In the genomic region with DNA sequence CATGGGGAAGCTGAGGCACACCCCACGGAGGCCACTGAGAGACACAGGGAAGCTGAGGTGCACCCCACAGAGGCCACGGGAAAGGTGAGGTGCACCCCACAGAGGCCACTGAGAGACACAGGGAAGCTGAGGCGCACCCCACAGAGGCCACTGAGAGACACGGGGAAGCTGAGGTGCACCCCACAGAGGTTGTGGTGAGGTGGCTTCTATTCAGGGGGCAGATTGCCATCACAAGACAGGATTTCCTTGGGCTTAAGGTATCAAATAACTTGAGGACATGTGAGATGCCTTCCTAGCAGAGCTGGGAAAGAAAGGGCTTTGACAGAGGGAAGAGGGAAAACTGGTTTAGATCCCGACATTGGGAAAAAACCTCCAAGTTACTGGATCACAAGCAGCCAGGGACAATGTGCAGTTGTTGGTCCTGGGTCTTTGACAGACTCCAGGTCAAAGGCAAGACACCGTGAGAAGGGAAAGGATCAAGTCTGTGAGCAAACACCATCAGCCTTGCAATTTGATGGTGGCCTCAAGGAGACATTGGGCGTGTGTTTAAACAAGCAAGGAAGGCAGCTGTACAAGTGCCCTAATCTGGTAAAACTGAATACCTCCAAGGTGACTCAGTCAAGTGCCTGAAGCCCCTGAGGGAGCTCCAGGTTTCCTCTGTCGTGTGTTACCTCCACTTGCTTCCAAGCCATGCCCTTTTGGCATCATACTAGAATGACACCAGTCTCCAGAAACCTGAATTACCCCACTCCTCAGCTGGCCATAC, we compare ENCODE assay signal across 11 cellular contexts.
DNase-seq lines count a peak whose midpoint lies in the region; ATAC-seq and TF ChIP-seq lines count a peak whose summit lies in the region.
"Had no signal": no experiment of that assay in that cellular context is flagged by ENCODE, and none has a peak within 500 bp of the region (broad histone marks: within the 10 kb centered on the region; RNA-seq: fewer than 3 reads in every experiment).

No MANE protein-coding gene starts in this region.

- POLR2A ChIA-PET in HCT116 (lab: Charles Lee): no interaction called here

- H3K9me2 ChIP-seq in HCT116 (ENCODE audit: insufficient read depth): no peaks in the 10 kb centered on the region

- no peaks in the 10 kb centered on the region for H3K27me3 Mint-ChIP-seq in effector memory CD8-positive, alpha-beta T cell
- H3K27me3 Mint-ChIP-seq: naive B cell had no signal

- RAD21 ChIA-PET in HCT116 (lab: Charles Lee; ENCODE audit: low non-redundant PET in 1 of 2, low total read pairs in 2 of 2, uncharacterized antibody in 2 of 2, unreplicated experiment in 2 of 2): no interaction called here

- no peaks in the 10 kb centered on the region for H3K4me1 Mint-ChIP-seq in effector memory CD8-positive, alpha-beta T cell (ENCODE audit: low read depth in 2 of 2)

- TF ChIP-seq RAD21 in HCT116 (IDR thresholded peaks at IDR 0.05; ENCODE audit: low read depth): no peak

- no peak for TF ChIP-seq CTCF in HCT116 (IDR thresholded peaks at IDR 0.05 in 2 of 3, conservative IDR thresholded peaks at IDR 0.05 in 1 of 3; ENCODE audit: borderline replicate concordance in 1 of 3, insufficient read depth in 1 of 3, low read depth in 2 of 3, low read length in 2 of 3)

- H3K4me3 ChIP-seq in HCT116 (replicated peaks in 1 of 2; ENCODE audit: low read depth in 1 of 2, low read length in 2 of 2) (no peak overlapping the region), right cardiac atrium (ENCODE audit: low read length) (no peak overlapping the region), subcutaneous abdominal adipose tissue (ENCODE audit: low read depth in 1 of 5, low read length in 5 of 5) (no peak overlapping the region)

- no peaks in the 10 kb centered on the region for H3K36me3 ChIP-seq in HCT116 (ENCODE audit: control insufficient read depth in 1 of 2, insufficient read depth in 2 of 2, low read length in 2 of 2)
- peaks cover 0 to 13% (median 6%) of the 10 kb centered on the region in 5 donors for H3K36me3 ChIP-seq in subcutaneous abdominal adipose tissue (ENCODE audit: control insufficient read depth in 5 of 5, insufficient read depth in 5 of 5, low read length in 5 of 5)

- H3K9ac ChIP-seq in HCT116 (ENCODE audit: low read length) (no peak overlapping the region), subcutaneous abdominal adipose tissue (ENCODE audit: low read length in 5 of 5) (no peak overlapping the region)

- intact Hi-C loops in HCT116 (cut with micrococcal nuclease) (no loop called here), right cardiac atrium (cut with DNase I) (no loop called here)

- H3K79me2 ChIP-seq in HCT116 (ENCODE audit: insufficient read depth, low read length): no peaks in the 10 kb centered on the region

- no peaks in the 10 kb centered on the region for H3K9me3 ChIP-seq in HCT116 (ENCODE audit: control insufficient read depth in 1 of 2, insufficient read depth in 1 of 2, low read depth in 1 of 2, low read length in 2 of 2)
- H3K9me3 ChIP-seq in right cardiac atrium (ENCODE audit: control insufficient read depth, low read length): no peaks in the 10 kb centered on the region
- no peaks in the 10 kb centered on the region for H3K9me3 ChIP-seq in subcutaneous abdominal adipose tissue (ENCODE audit: control insufficient read depth in 5 of 5, low read length in 5 of 5)

- no peak overlapping the region for H3K4me3 Mint-ChIP-seq in effector memory CD8-positive, alpha-beta T cell

- ATAC-seq in HCT116 (peak; percentile 72), right cardiac atrium (no peak), GM21526 (IDR thresholded peaks at IDR 0.05; ENCODE audit: low FRiP score, unreplicated experiment) (no peak), GM21447 (IDR thresholded peaks at IDR 0.05; ENCODE audit: unreplicated experiment) (no peak), HG03135 (IDR thresholded peaks at IDR 0.05; ENCODE audit: unreplicated experiment) (no peak)
- ATAC-seq in effector memory CD8-positive, alpha-beta T cell (replicated peaks): no peak

- no peak overlapping the region for H2AFZ ChIP-seq in HCT116 (ENCODE audit: low read depth, low read length, poor library complexity, severe bottlenecking)

- H3K27me3 ChIP-seq in HCT116 (ENCODE audit: insufficient read depth, low read length) (no peaks in the 10 kb centered on the region), right cardiac atrium (ENCODE audit: control insufficient read depth, insufficient read depth) (no peaks in the 10 kb centered on the region), subcutaneous abdominal adipose tissue (ENCODE audit: control insufficient read depth in 5 of 5, insufficient read depth in 4 of 5, low read length in 5 of 5) (no peaks in the 10 kb centered on the region)

- no peaks in the 10 kb centered on the region for H4K20me1 ChIP-seq in HCT116 (ENCODE audit: insufficient read depth)

- no peaks in the 10 kb centered on the region for H3K9me3 Mint-ChIP-seq in effector memory CD8-positive, alpha-beta T cell
- H3K9me3 Mint-ChIP-seq: naive B cell had no signal

- H3K36me3 Mint-ChIP-seq in effector memory CD8-positive, alpha-beta T cell (ENCODE audit: insufficient read depth): no peaks in the 10 kb centered on the region

- peaks cover 11 to 26% of the 10 kb centered on the region in 2 experiments for H3K4me1 ChIP-seq in HCT116 (ENCODE audit: control insufficient read depth in 1 of 2, insufficient read depth in 2 of 2, low read length in 2 of 2)
- peaks cover 15% of the 10 kb centered on the region for H3K4me1 ChIP-seq in right cardiac atrium (ENCODE audit: control insufficient read depth, insufficient read depth, low read length)
- peaks cover 16 to 40% (median 36%) of the 10 kb centered on the region in 5 donors for H3K4me1 ChIP-seq in subcutaneous abdominal adipose tissue (ENCODE audit: control insufficient read depth in 5 of 5, insufficient read depth in 5 of 5, low read length in 5 of 5)

- H3K27ac ChIP-seq in HCT116 (ENCODE audit: low read depth, low read length) (0 out of 2 replicates have a peak overlapping the region, but pooled peaks have one; percentile 4), right cardiac atrium (ENCODE audit: low read length) (peak overlapping the region; percentile 82), subcutaneous abdominal adipose tissue (ENCODE audit: low read depth, low read length) (peak overlapping the region; percentile 68)

- DNase-seq in HCT116 (ENCODE audit: low read depth, low spot score) (no peak), T1000 (lab: John Stamatoyannopoulos, UW) (peak; percentile 22), right cardiac atrium (no peak)
- DNase-seq in effector memory CD8-positive, alpha-beta T cell: no peak
- DNase-seq: Karpas-422, naive B cell, NCI-H510A had no signal

- no peak overlapping the region for H3K27ac Mint-ChIP-seq in effector memory CD8-positive, alpha-beta T cell

- H3K4me2 ChIP-seq in HCT116 (ENCODE audit: low read length): peak overlapping the region; percentile 44

- CTCF ChIA-PET in HCT116 (lab: Charles Lee): no interaction called here

- TF ChIP-seq POLR2A in HCT116 (IDR thresholded peaks at IDR 0.05; ENCODE audit: borderline replicate concordance, extremely low read depth, insufficient read depth, insufficient read length): no peak

- BruUV-seq in HCT116 (replicated peaks; lab: Mats Ljungman, UMichigan): no TSS peak

- 88% methylated on average over 8 of the region's 8 CpGs for WGBS in right cardiac atrium

TF ChIP-seq in HCT116, 20 proteins besides CTCF, POLR2A, EP300 and RAD21 (continues in another document):
- TF ChIP-seq JUND (IDR thresholded peaks at IDR 0.05) (no peak), TCF7L2 (IDR thresholded peaks at IDR 0.05; ENCODE audit: borderline replicate concordance, extremely low read depth, insufficient read depth, insufficient read length) (no peak), ZBTB33 (IDR thresholded peaks at IDR 0.05; ENCODE audit: extremely low read depth, insufficient replicate concordance, low read length) (no peak), CEBPB (IDR thresholded peaks at IDR 0.05; ENCODE audit: low read depth) (no peak), ZFX (IDR thresholded peaks at IDR 0.05) (no peak), SP1 (IDR thresholded peaks at IDR 0.05; ENCODE audit: low read depth) (no peak)
- TF ChIP-seq, protein P1, sequence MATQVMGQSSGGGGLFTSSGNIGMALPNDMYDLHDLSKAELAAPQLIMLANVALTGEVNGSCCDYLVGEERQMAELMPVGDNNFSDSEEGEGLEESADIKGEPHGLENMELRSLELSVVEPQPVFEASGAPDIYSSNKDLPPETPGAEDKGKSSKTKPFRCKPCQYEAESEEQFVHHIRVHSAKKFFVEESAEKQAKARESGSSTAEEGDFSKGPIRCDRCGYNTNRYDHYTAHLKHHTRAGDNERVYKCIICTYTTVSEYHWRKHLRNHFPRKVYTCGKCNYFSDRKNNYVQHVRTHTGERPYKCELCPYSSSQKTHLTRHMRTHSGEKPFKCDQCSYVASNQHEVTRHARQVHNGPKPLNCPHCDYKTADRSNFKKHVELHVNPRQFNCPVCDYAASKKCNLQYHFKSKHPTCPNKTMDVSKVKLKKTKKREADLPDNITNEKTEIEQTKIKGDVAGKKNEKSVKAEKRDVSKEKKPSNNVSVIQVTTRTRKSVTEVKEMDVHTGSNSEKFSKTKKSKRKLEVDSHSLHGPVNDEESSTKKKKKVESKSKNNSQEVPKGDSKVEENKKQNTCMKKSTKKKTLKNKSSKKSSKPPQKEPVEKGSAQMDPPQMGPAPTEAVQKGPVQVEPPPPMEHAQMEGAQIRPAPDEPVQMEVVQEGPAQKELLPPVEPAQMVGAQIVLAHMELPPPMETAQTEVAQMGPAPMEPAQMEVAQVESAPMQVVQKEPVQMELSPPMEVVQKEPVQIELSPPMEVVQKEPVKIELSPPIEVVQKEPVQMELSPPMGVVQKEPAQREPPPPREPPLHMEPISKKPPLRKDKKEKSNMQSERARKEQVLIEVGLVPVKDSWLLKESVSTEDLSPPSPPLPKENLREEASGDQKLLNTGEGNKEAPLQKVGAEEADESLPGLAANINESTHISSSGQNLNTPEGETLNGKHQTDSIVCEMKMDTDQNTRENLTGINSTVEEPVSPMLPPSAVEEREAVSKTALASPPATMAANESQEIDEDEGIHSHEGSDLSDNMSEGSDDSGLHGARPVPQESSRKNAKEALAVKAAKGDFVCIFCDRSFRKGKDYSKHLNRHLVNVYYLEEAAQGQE (IDR thresholded peaks at IDR 0.05; ENCODE audit: low read depth): no peak

Comparison
In these comparisons a context has a peak if more than half of its experiments do, and no peak if none do; other contexts are left out.
1. H3K27ac ChIP-seq: peak in every context shown above with its lines; median percentile 82 in right cardiac atrium; 68 in subcutaneous abdominal adipose tissue; 4 in HCT116.